Comparison of ENCODE assay signal across 9 cellular contexts in genomic region chr12:53492188-53492587, GRCh38. TPM values are rescaled to one million over a fixed set of nuclear protein-coding genes. Genes with fewer than 3 reads are reported as not detected.
A peak's percentile ranks its signal among the peaks of the same experiment; 100 is the strongest.
DNase-seq lines count a peak whose midpoint lies in the region; ATAC-seq lines count a peak whose summit lies in the region.
"Had no signal": no experiment of that assay in that cellular context is flagged by ENCODE, and none has a peak within 500 bp of the region (broad histone marks: within the 10 kb centered on the region; RNA-seq: fewer than 3 reads in every experiment).

No MANE protein-coding gene starts in this region.

- peaks cover 6% of the 10 kb centered on the region for H3K36me3 Mint-ChIP-seq in activated CD4-positive, alpha-beta memory T cell treated with anti-CD3 and anti-CD28 coated beads, Interleukin-2, amount 10 ng/mL, durations not matched to agents 7 days and 5 days (ENCODE audit: low read depth)
- H3K36me3 Mint-ChIP-seq in stimulated activated effector memory CD8-positive, alpha-beta T cell treated with anti-CD3 and anti-CD28 coated beads, Interleukin-12 subunit alpha, Interleukin-12 subunit beta, amount 100 ng/mL, for 72 hours: peaks cover 31% of the 10 kb centered on the region

- peak overlapping the region; percentile 63 for H3K4me3 Mint-ChIP-seq in activated CD4-positive, alpha-beta memory T cell treated with anti-CD3 and anti-CD28 coated beads, Interleukin-2, amount 10 ng/mL, durations not matched to agents 7 days and 5 days
- H3K4me3 Mint-ChIP-seq in stimulated activated effector memory CD8-positive, alpha-beta T cell treated with anti-CD3 and anti-CD28 coated beads, Interleukin-12 subunit alpha, Interleukin-12 subunit beta, amount 100 ng/mL, for 72 hours: peak overlapping the region; percentile 78

- H3K4me3 ChIP-seq in iPS-11a (ENCODE audit: low read depth, low read length): peak overlapping the region; percentile 28

- DNase-seq in NCI-H2227 (lab: John Stamatoyannopoulos, UW; ENCODE audit: unreplicated experiment): peak; percentile 37
- DNase-seq in NCI-H2227 treated with DMSO at 0.1 percent for 48 hours (lab: John Stamatoyannopoulos, UW): no peak
- no peak for DNase-seq in activated CD4-positive, alpha-beta memory T cell treated with anti-CD3 and anti-CD28 coated beads, Interleukin-2, amount 10 ng/mL, durations not matched to agents 7 days and 5 days
- DNase-seq in stimulated activated effector memory CD8-positive, alpha-beta T cell treated with anti-CD3 and anti-CD28 coated beads, Interleukin-12 subunit alpha, Interleukin-12 subunit beta, amount 100 ng/mL, for 72 hours (ENCODE audit: low spot score in 2 of 2): no peak
- no peak for DNase-seq in HPDE6-E6E7 (ENCODE audit: extremely low spot score)
- no peak for DNase-seq in OCI-M2 (lab: John Stamatoyannopoulos, UW; ENCODE audit: unreplicated experiment)

- CTCF ChIA-PET in activated CD4-positive, alpha-beta memory T cell treated with anti-CD3 and anti-CD28 coated beads, Interleukin-2, amount 10 ng/mL, durations not matched to agents 7 days and 5 days (lab: Charles Lee): interaction anchor here (1.2 to 2.9 kb wide), 5 partner anchors 9 to 140 kb away, joined by 3 to 11 read pairs (median 5); partner anchors contain the start of gene TARBP2

- H3K9me3 Mint-ChIP-seq in activated CD4-positive, alpha-beta memory T cell treated with anti-CD3 and anti-CD28 coated beads, Interleukin-2, amount 10 ng/mL, durations not matched to agents 7 days and 5 days: no peaks in the 10 kb centered on the region
- H3K9me3 Mint-ChIP-seq in stimulated activated effector memory CD8-positive, alpha-beta T cell treated with anti-CD3 and anti-CD28 coated beads, Interleukin-12 subunit alpha, Interleukin-12 subunit beta, amount 100 ng/mL, for 72 hours: no peaks in the 10 kb centered on the region

- no peaks in the 10 kb centered on the region for H3K27me3 Mint-ChIP-seq in activated CD4-positive, alpha-beta memory T cell treated with anti-CD3 and anti-CD28 coated beads, Interleukin-2, amount 10 ng/mL, durations not matched to agents 7 days and 5 days

- H3K4me1 Mint-ChIP-seq in activated CD4-positive, alpha-beta memory T cell treated with anti-CD3 and anti-CD28 coated beads, Interleukin-2, amount 10 ng/mL, durations not matched to agents 7 days and 5 days: peaks cover 30% of the 10 kb centered on the region
- peaks cover 34% of the 10 kb centered on the region for H3K4me1 Mint-ChIP-seq in stimulated activated effector memory CD8-positive, alpha-beta T cell treated with anti-CD3 and anti-CD28 coated beads, Interleukin-12 subunit alpha, Interleukin-12 subunit beta, amount 100 ng/mL, for 72 hours

- POLR2A ChIA-PET in activated CD4-positive, alpha-beta memory T cell treated with anti-CD3 and anti-CD28 coated beads, Interleukin-2, amount 10 ng/mL, durations not matched to agents 7 days and 5 days (lab: Charles Lee): interaction anchor here (0.9 to 5.6 kb wide), 6 partner anchors 8 to 168 kb away, joined by 3 to 34 read pairs (median 3); partner anchors contain the start of gene MAP3K12

- H3K27ac Mint-ChIP-seq in activated CD4-positive, alpha-beta memory T cell treated with anti-CD3 and anti-CD28 coated beads, Interleukin-2, amount 10 ng/mL, durations not matched to agents 7 days and 5 days: peak overlapping the region; percentile 36
- H3K27ac Mint-ChIP-seq in stimulated activated effector memory CD8-positive, alpha-beta T cell treated with anti-CD3 and anti-CD28 coated beads, Interleukin-12 subunit alpha, Interleukin-12 subunit beta, amount 100 ng/mL, for 72 hours: peak overlapping the region; percentile 89

- ATAC-seq in stimulated activated effector memory CD8-positive, alpha-beta T cell treated with anti-CD3 and anti-CD28 coated beads, Interleukin-12 subunit alpha, Interleukin-12 subunit beta, amount 100 ng/mL, for 72 hours: no peak
- ATAC-seq in HG03442 (IDR thresholded peaks at IDR 0.05; ENCODE audit: unreplicated experiment): no peak

RNA-seq across cellular contexts. Expression of gene MAP3K12, which starts 7.1 kb away (rescaled TPM):
- 10 to 100 TPM; 24.8 to 25.7 TPM for total RNA-seq in activated CD4-positive, alpha-beta memory T cell treated with anti-CD3 and anti-CD28 coated beads, Interleukin-2, amount 10 ng/mL, durations not matched to agents 7 days and 5 days

RNA-seq across cellular contexts. Expression of gene TARBP2, which starts 8.9 kb away (rescaled TPM):
- 10 to 100 TPM; 24.5 to 28.0 TPM for total RNA-seq in activated CD4-positive, alpha-beta memory T cell treated with anti-CD3 and anti-CD28 coated beads, Interleukin-2, amount 10 ng/mL, durations not matched to agents 7 days and 5 days

RNA-seq across cellular contexts. Expression of gene NPFF, which starts 15.1 kb away (rescaled TPM):
- not detected for total RNA-seq in activated CD4-positive, alpha-beta memory T cell treated with anti-CD3 and anti-CD28 coated beads, Interleukin-2, amount 10 ng/mL, durations not matched to agents 7 days and 5 days
- total RNA-seq: bronchial epithelial cell had no signal

RNA-seq across cellular contexts. Expression of gene PCBP2, which starts 40.3 kb away (rescaled TPM):
- 100 to 1,000 TPM; 738 to 756 TPM for total RNA-seq in activated CD4-positive, alpha-beta memory T cell treated with anti-CD3 and anti-CD28 coated beads, Interleukin-2, amount 10 ng/mL, durations not matched to agents 7 days and 5 days

RNA-seq across cellular contexts. Expression of gene PRR13, which starts 50.7 kb away (rescaled TPM):
- 100 to 1,000 TPM; 242 to 246 TPM for total RNA-seq in activated CD4-positive, alpha-beta memory T cell treated with anti-CD3 and anti-CD28 coated beads, Interleukin-2, amount 10 ng/mL, durations not matched to agents 7 days and 5 days
